In the genomic region with DNA sequence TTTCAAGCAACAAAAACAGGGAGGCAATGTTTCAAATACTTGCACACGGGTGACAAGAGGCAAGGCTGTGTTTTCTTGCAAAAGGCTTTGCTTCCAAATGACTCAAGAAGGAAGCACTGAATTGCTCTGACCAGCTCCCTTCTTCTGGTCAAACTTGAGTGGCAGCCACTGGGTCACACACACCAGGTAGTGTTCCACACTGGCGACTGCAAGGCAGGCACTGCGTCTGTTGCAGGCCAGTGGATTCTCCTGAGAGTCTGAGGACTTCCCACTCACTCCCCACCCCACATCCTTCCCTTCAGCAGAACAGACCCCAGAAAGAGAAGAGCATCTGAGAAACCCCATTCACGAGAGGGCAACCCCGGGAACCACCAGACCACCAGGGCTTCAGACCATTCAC, we compare ENCODE assay signal across 15 cellular contexts. TPM values are rescaled to one million over a fixed set of nuclear protein-coding genes. Genes with fewer than 3 reads are reported as not detected.
A peak's percentile ranks its signal among the peaks of the same experiment; 100 is the strongest.
DNase-seq lines count a peak whose midpoint lies in the region; ATAC-seq and TF ChIP-seq lines count a peak whose summit lies in the region.
"Had no signal": no experiment of that assay in that cellular context is flagged by ENCODE, and none has a peak within 500 bp of the region (broad histone marks: within the 10 kb centered on the region; RNA-seq: fewer than 3 reads in every experiment).

No MANE protein-coding gene starts in this region.

- ATAC-seq in HG03354 (IDR thresholded peaks at IDR 0.05; ENCODE audit: poor library complexity, severe bottlenecking, unreplicated experiment), result peak; percentile 40

- peak; percentile 40 for DNase-seq in activated CD4-positive, alpha-beta T cell treated with anti-CD3 and anti-CD28 coated beads, Interleukin-2, amount 10 ng/mL, durations not matched to agents 24 days and 14 days
- DNase-seq in activated CD4-positive, alpha-beta T cell treated with anti-CD3 and anti-CD28 coated beads, Interleukin-2, amount 50 U/mL, for 48 hours, result no peak
- DNase-seq in islet precursor cell, result peak; percentile 30
- no peak for DNase-seq in type B pancreatic cell (ENCODE audit: extremely low spot score, unreplicated experiment)
- DNase-seq in NCI-H526 treated with DMSO at 0.1 percent for 48 hours (lab: John Stamatoyannopoulos, UW), result no peak
- no peak for DNase-seq in NK-92 (lab: John Stamatoyannopoulos, UW; ENCODE audit: unreplicated experiment)
- DNase-seq in GM10248 (ENCODE audit: extremely low spot score), result no peak
- DNase-seq: CD4-positive, alpha-beta memory T cell; DMS153; DMS79 treated with DMSO at 0.1 percent for 48 hours; EL; GOT3; H9 had no signal

- no peaks in the 10 kb centered on the region for H3K27me3 Mint-ChIP-seq in activated CD4-positive, alpha-beta T cell treated with anti-CD3 and anti-CD28 coated beads, Interleukin-2, amount 10 ng/mL, durations not matched to agents 24 days and 14 days
- no peaks in the 10 kb centered on the region for H3K27me3 Mint-ChIP-seq in type B pancreatic cell

- H3K4me1 Mint-ChIP-seq in activated CD4-positive, alpha-beta T cell treated with anti-CD3 and anti-CD28 coated beads, Interleukin-2, amount 10 ng/mL, durations not matched to agents 24 days and 14 days, result no peaks in the 10 kb centered on the region
- peaks cover 21% of the 10 kb centered on the region for H3K4me1 Mint-ChIP-seq in type B pancreatic cell (ENCODE audit: unreplicated experiment)
- H3K4me1 Mint-ChIP-seq: CD4-positive, alpha-beta memory T cell; IgD-negative memory B cell had no signal

- CTCF ChIA-PET in GM10248 (lab: Yijun Ruan, JAX), result interaction anchor here (1.5 kb wide), 1 partner anchor 13 kb away, joined by 4 read pairs; no protein-coding TSS in a partner anchor

- no peak overlapping the region for H3K4me3 Mint-ChIP-seq in activated CD4-positive, alpha-beta T cell treated with anti-CD3 and anti-CD28 coated beads, Interleukin-2, amount 10 ng/mL, durations not matched to agents 24 days and 14 days
- no peak overlapping the region for H3K4me3 Mint-ChIP-seq in type B pancreatic cell
- H3K4me3 Mint-ChIP-seq: CD4-positive, alpha-beta memory T cell; H9; IgD-negative memory B cell had no signal

- no peak overlapping the region for H3K27ac Mint-ChIP-seq in activated CD4-positive, alpha-beta T cell treated with anti-CD3 and anti-CD28 coated beads, Interleukin-2, amount 10 ng/mL, durations not matched to agents 24 days and 14 days
- peak overlapping the region; percentile 61 for H3K27ac Mint-ChIP-seq in type B pancreatic cell
- H3K27ac Mint-ChIP-seq: CD4-positive, alpha-beta memory T cell; IgD-negative memory B cell had no signal

- TF ChIP-seq CTCF in type B pancreatic cell (conservative IDR thresholded peaks at IDR 0.05), result no peak
- no peak for TF ChIP-seq CTCF in GM10248 (IDR thresholded peaks at IDR 0.05; ENCODE audit: control extremely low read depth, extremely low read depth, low read depth, missing control alignments)

- no peaks in the 10 kb centered on the region for H3K36me3 Mint-ChIP-seq in activated CD4-positive, alpha-beta T cell treated with anti-CD3 and anti-CD28 coated beads, Interleukin-2, amount 10 ng/mL, durations not matched to agents 24 days and 14 days (ENCODE audit: low read depth)
- H3K36me3 Mint-ChIP-seq in type B pancreatic cell, result peaks cover 3% of the 10 kb centered on the region
- H3K36me3 Mint-ChIP-seq: CD4-positive, alpha-beta memory T cell; IgD-negative memory B cell had no signal

- H3K9me3 Mint-ChIP-seq in activated CD4-positive, alpha-beta T cell treated with anti-CD3 and anti-CD28 coated beads, Interleukin-2, amount 10 ng/mL, durations not matched to agents 24 days and 14 days, result no peaks in the 10 kb centered on the region
- H3K9me3 Mint-ChIP-seq in type B pancreatic cell, result no peaks in the 10 kb centered on the region
- H3K9me3 Mint-ChIP-seq: H9 had no signal

- intact Hi-C loops in activated CD4-positive, alpha-beta T cell treated with anti-CD3 and anti-CD28 coated beads, Interleukin-2, amount 10 ng/mL, durations not matched to agents 24 days and 14 days (cut with micrococcal nuclease), result no loop called here

- POLR2A ChIA-PET in GM10248 (lab: Yijun Ruan, JAX), result no interaction called here

RNA-seq across cellular contexts. Expression of a gene that starts 19.8 kb away (rescaled TPM):
- total RNA-seq in activated CD4-positive, alpha-beta T cell treated with anti-CD3 and anti-CD28 coated beads, Interleukin-2, amount 10 ng/mL, durations not matched to agents 24 days and 14 days, result 0.40 and 0.47 TPM in 2 replicates
- total RNA-seq in type B pancreatic cell (ENCODE audit: low replicate concordance), result 10.2 and 21.8 TPM in 2 replicates

Comparison
In these comparisons a context has a peak if more than half of its experiments do, and no peak if none do; other contexts are left out.
1. DNase-seq: peak in activated CD4-positive, alpha-beta T cell treated with anti-CD3 and anti-CD28 coated beads, Interleukin-2, amount 10 ng/mL, durations not matched to agents 24 days and 14 days (single experiment) and islet precursor cell (single experiment); none in activated CD4-positive, alpha-beta T cell treated with anti-CD3 and anti-CD28 coated beads, Interleukin-2, amount 50 U/mL, for 48 hours (0 of 2), type B pancreatic cell (single experiment), NCI-H526 treated with DMSO at 0.1 percent for 48 hours (single experiment), NK-92 (single experiment) and GM10248 (single experiment).